8 cellular contexts compared by ENCODE assay signal in genomic region chr4:139176299-139177048, GRCh38. TPM values are rescaled to one million over a fixed set of nuclear protein-coding genes. Genes with fewer than 3 reads are reported as not detected.
A peak's percentile ranks its signal among the peaks of the same experiment; 100 is the strongest.
DNase-seq lines count a peak whose midpoint lies in the region; ATAC-seq and TF ChIP-seq lines count a peak whose summit lies in the region.

No MANE protein-coding gene starts in this region.

- WGBS in lower leg skin, 2 donors: 0% methylated on average over 18 to 36 of the region's 89 CpGs

- H3K4me3 ChIP-seq in dorsolateral prefrontal cortex (peak overlapping the region; percentile 55 to 99 (median 94)), lower leg skin (ENCODE audit: low read depth, poor library complexity, severe bottlenecking) (peak overlapping the region; percentile 97)

- DNase-seq in NCI-H526 (lab: John Stamatoyannopoulos, UW) (peak; percentile 75 to 89), dorsolateral prefrontal cortex (peak; percentile 58 to 92 (median 72)), lower leg skin (ENCODE audit: low spot score in 2 of 2) (peak; percentile 80 to 97)
- peak; percentile 58 to 63 for DNase-seq in activated CD4-positive, alpha-beta T cell treated with anti-CD3 and anti-CD28 coated beads, Interleukin-2, amount 50 U/mL, for 4 hours
- DNase-seq in stimulated activated CD4-positive, alpha-beta T cell treated with anti-CD3 and anti-CD28 coated beads, Interleukin-4, amount 100 ng/mL, for 4 hours: peak; percentile 57 to 59

- no peak for TF ChIP-seq POLR2A in lower leg skin (IDR thresholded peaks at IDR 0.05)

- intact Hi-C loops in dorsolateral prefrontal cortex (cut with DNase I): loop anchor here (1.0 to 10.0 kb wide), 10 partner anchors 48 to 378 kb away; partner anchors contain the start of genes NAA15 (in 2 of the 2), NOCT (in 2 of the 2), RAB33B (in 2 of the 2) and SETD7 (in 1 of the 2)
- intact Hi-C loops in lower leg skin (cut with DNase I; ENCODE audit: low total_unique reads): loop anchor here (10.0 kb wide), 1 partner anchor 92 kb away; no protein-coding TSS in a partner anchor

- no peaks in the 10 kb centered on the region for H3K27me3 ChIP-seq in dorsolateral prefrontal cortex

- H3K27ac ChIP-seq in 22Rv1: peak overlapping the region; percentile 98
- peak overlapping the region; percentile 82 to 100 (median 100) for H3K27ac ChIP-seq in dorsolateral prefrontal cortex

- ATAC-seq in GM18520 (IDR thresholded peaks at IDR 0.05; ENCODE audit: unreplicated experiment) (peak; percentile 6), HG03108 (IDR thresholded peaks at IDR 0.05; ENCODE audit: unreplicated experiment) (peak; percentile 26)

- TF ChIP-seq CTCF in 22Rv1 (IDR thresholded peaks at IDR 0.05) (no peak), dorsolateral prefrontal cortex (IDR thresholded peaks at IDR 0.05 in 54 of 56, conservative IDR thresholded peaks at IDR 0.05 in 2 of 56; ENCODE audit: low read depth in 1 of 56, partially characterized antibody in 56 of 56) (peak in 21 of 56 donors; percentile 10 to 62 (median 21)), lower leg skin (IDR thresholded peaks at IDR 0.05) (no peak)

RNA-seq across cellular contexts. Expression of gene ELF2, which starts 0.5 kb away (rescaled TPM):
- total RNA-seq in dorsolateral prefrontal cortex (10 to 100 TPM; 38.1 to 99.4 (median 57.7) TPM), lower leg skin (10 to 100 TPM; 37.1 to 54.9 (median 44.7) TPM)

Comparison
In these comparisons a context has a peak if more than half of its experiments do, and no peak if none do; other contexts are left out.
1. Peak in every context shown above with its lines: DNase-seq, ATAC-seq, H3K4me3 ChIP-seq and H3K27ac ChIP-seq.